8 cellular contexts compared by ENCODE assay signal in the genomic region with DNA sequence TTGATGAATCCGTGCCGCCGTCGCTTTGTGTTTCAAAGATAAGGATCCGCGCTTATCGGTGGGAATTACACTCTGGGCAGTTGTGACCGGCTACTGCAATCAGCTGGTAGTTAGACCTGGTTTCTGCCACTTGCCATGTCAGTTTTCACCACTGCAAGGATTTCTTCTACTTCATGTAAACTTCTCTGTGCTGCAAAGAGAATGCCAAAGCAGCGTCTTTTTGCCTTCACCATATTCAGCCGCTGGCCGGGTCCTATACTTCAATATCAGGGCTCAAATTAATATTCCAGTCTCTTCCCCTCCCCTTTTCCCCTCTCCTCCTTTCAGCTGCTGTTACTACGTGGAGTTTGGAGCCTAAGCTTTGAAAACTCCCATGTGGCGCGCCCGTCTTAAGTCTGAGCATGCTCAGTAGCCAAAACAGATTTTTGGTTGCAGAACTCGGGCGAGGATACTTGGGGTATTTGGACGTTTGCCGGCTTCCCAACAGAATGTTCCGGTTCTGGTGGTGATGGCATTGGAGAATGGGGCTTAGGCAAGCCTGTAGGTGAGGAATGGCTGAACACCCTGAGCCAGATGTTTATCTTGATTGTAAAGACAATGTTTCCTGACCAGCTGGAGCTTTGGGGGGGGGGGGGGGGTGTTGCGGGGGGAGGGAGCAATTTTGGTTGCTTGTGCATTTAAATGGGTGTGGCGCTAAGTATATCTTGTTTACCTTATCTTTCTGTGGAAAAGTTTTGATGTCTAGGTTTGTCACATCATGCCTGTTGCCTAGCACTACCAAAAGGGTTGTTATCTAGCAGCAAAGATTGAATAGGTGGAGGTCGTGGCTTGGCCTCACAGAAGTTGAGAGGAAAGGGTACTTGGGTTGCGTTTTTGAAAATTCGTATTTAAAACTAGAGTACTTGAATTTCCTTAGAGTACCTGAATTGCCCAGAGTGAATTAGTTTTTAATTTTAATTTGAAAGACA. TPM values are rescaled to one million over a fixed set of nuclear protein-coding genes. Genes with fewer than 3 reads are reported as not detected.
DNase-seq lines count a peak whose midpoint lies in the region; ATAC-seq and TF ChIP-seq lines count a peak whose summit lies in the region.

No MANE protein-coding gene starts in this region.

- H3K79me1 ChIP-seq in H9 (ENCODE audit: insufficient read depth, low read depth, low read length, poor library complexity, severe bottlenecking), result no peaks in the 10 kb centered on the region

- no peak overlapping the region for H4K91ac ChIP-seq in H9 (ENCODE audit: insufficient read length, low read depth, low read length)

- H4K5ac ChIP-seq in H9 (ENCODE audit: insufficient read length, low read depth, low read length), result no peak overlapping the region

- H2AK5ac ChIP-seq in H9 (ENCODE audit: insufficient read length, low read length), result no peak overlapping the region

- H2BK12ac ChIP-seq in H9 (ENCODE audit: insufficient read length, low read depth, low read length), result no peak overlapping the region

- TF ChIP-seq CTCF in H9 (conservative IDR thresholded peaks at IDR 0.05) (no peak), nephron (IDR thresholded peaks at IDR 0.05; ENCODE audit: unreplicated experiment in 3 of 3) (no peak)

- no peak overlapping the region for H2BK15ac ChIP-seq in H9 (ENCODE audit: low read depth, low read length)

- H3K14ac ChIP-seq in H9 (ENCODE audit: insufficient read depth, low read length), result peak overlapping the region; percentile 84; the same call in 1 of the 2 replicates

- H3K4me2 ChIP-seq in H9 (ENCODE audit: insufficient read depth, insufficient read length, low read length), result peak overlapping the region; percentile 87

- no peak overlapping the region for H2BK5ac ChIP-seq in H9 (ENCODE audit: insufficient read length, low read length)

- no peaks in the 10 kb centered on the region for H4K20me1 ChIP-seq in H9 (ENCODE audit: control insufficient read depth, insufficient read depth, insufficient read length)

- no peak overlapping the region for H2BK20ac ChIP-seq in H9 (ENCODE audit: low read depth, low read length, poor library complexity, severe bottlenecking)

- no peaks in the 10 kb centered on the region; a peak in 1 of 7 replicates for H3K36me3 Mint-ChIP-seq in H9 (ENCODE audit: insufficient read depth in 1 of 3, low read depth in 3 of 3)
- H3K36me3 Mint-ChIP-seq in nephron (ENCODE audit: low read depth), result peaks cover 3% of the 10 kb centered on the region

- peaks cover 7% of the 10 kb centered on the region for H3K23me2 ChIP-seq in H9 (ENCODE audit: insufficient read length, low read depth, low read length, poor library complexity, severe bottlenecking)

- H3K4me1 ChIP-seq in H9 (ENCODE audit: insufficient read depth, low read length), result no peaks in the 10 kb centered on the region

- H3K4me3 Mint-ChIP-seq in H9 (peak overlapping the region; percentile 86 to 96), nephron (peak overlapping the region; percentile 95 to 99 (median 97))

- peak overlapping the region; percentile 76 to 91 (median 90); a peak in 6 of 7 replicates for H3K27ac Mint-ChIP-seq in H9
- peak overlapping the region; percentile 98 to 100 (median 99) for H3K27ac Mint-ChIP-seq in nephron

- H3K23ac ChIP-seq in H9 (ENCODE audit: insufficient read length, low read depth, low read length), result no peak overlapping the region

- H3K27me3 ChIP-seq in H9 (ENCODE audit: insufficient read depth, low read length), result no peaks in the 10 kb centered on the region

- H3K4me1 Mint-ChIP-seq in H9, result peaks cover 31% of the 10 kb centered on the region in 2 experiments
- H3K4me1 Mint-ChIP-seq in nephron, result peaks cover 73% of the 10 kb centered on the region

- no peak overlapping the region for H3T11ph ChIP-seq in H9 (ENCODE audit: low read length)

- no peak overlapping the region for H3K18ac ChIP-seq in H9 (ENCODE audit: insufficient read length, low read depth, low read length)

- WGBS in H9 (ENCODE audit: extremely low coverage, insufficient read length, low lambda C conversion rate), result no CpG with 5 or more reads among the region's 25 CpGs

- H4K8ac ChIP-seq in H9 (replicated peaks; ENCODE audit: insufficient read length, low read depth, low read length), result no peak overlapping the region

- H3K4ac ChIP-seq in H9 (ENCODE audit: low read depth, low read length), result no peak overlapping the region

- H3K27me3 Mint-ChIP-seq in H9 (ENCODE audit: low read depth) (peaks cover 18% of the 10 kb centered on the region), nephron (ENCODE audit: low read depth) (peaks cover 4% of the 10 kb centered on the region)

- H3K56ac ChIP-seq in H9 (ENCODE audit: insufficient read length, low read depth, low read length), result no peak overlapping the region

- H3K9me3 Mint-ChIP-seq in H9 (no peaks in the 10 kb centered on the region), nephron (no peaks in the 10 kb centered on the region)

- ATAC-seq in HG02678 (IDR thresholded peaks at IDR 0.05; ENCODE audit: unreplicated experiment), result no peak

- no peak overlapping the region for H2BK120ac ChIP-seq in H9 (ENCODE audit: low read depth, low read length, poor library complexity, severe bottlenecking)

- peaks cover 33% of the 10 kb centered on the region; the same call in 1 of the 2 replicates for H3K79me2 ChIP-seq in H9 (ENCODE audit: insufficient read depth, low read length)

- H2AFZ ChIP-seq in H9 (ENCODE audit: low read length), result no peak overlapping the region

- no peak overlapping the region for H3K27ac ChIP-seq in H9 (ENCODE audit: insufficient read length, low read depth, low read length)

- no peaks in the 10 kb centered on the region for H3K9me3 ChIP-seq in H9 (ENCODE audit: control insufficient read depth, low read depth, low read length)

- peak overlapping the region; percentile 69 for H3K9ac ChIP-seq in H9 (ENCODE audit: extremely low read depth, insufficient read length, low read length)

- DNase-seq in NCI-H1417 (lab: John Stamatoyannopoulos, UW), result peak; percentile 10 to 57 (median 42)
- no peak for DNase-seq in NCI-H1417 treated with DMSO at 0.1 percent for 48 hours (lab: John Stamatoyannopoulos, UW)
- DNase-seq in H9, result peak; percentile 34
- DNase-seq in NCI-H2196 (lab: John Stamatoyannopoulos, UW; ENCODE audit: unreplicated experiment), result peak; percentile 27
- DNase-seq in activated effector memory CD4-positive, alpha-beta T cell treated with Interleukin-2 at 50 U/mL for 16 hours, result peak; percentile 7
- peak; percentile 40 for DNase-seq in foreskin melanocyte

RNA-seq across cellular contexts. Expression of a gene that starts 1.1 kb away (rescaled TPM):
- total RNA-seq in H9 (2021), result 58.3 and 69.3 TPM in 2 replicates

RNA-seq across cellular contexts. Expression of a gene that starts 59.3 kb away (rescaled TPM):
- 0.13 TPM in 1 of 2 replicates, not detected in the other for total RNA-seq in H9 (2021)
